ENCODE assay signal across 8 cellular contexts in the genomic region with DNA sequence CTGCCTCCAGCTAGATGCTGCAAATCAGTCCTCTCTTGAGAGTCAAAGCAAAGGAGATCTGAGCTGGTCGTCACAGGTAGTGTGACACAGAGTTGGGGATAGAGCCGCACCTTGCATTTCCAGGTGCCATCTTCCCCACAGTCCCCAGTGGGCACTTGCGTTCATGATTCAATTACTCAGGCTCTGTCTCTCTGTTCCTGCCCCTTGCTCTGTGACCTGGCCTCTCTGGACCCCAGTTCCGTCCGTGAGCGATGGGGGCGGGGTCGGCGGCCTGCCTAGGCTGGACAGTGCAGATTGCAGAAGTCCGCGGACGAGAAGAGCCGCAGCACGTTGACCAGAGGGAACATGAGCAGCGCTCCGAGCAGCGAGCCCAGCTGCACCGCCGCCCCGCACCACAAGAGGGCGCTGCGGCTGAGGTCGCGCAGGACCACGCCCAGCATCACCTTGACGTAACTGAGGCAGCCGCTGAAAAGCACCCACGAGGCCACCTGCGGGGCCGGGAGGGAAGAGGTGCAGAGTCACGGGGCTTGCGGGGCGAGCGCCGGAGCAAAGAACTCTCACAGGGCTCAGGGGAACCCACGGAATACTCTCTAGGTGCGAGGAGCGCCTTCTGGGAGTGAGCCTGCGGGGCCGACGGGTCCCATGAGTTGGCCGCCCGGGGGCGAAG. TPM values are rescaled to one million over a fixed set of nuclear protein-coding genes. Genes with fewer than 3 reads are reported as not detected.
DNase-seq lines count a peak whose midpoint lies in the region; ATAC-seq and TF ChIP-seq lines count a peak whose summit lies in the region.

No MANE protein-coding gene starts in this region.

- peak; percentile 71 for DNase-seq in activated effector memory CD4-positive, alpha-beta T cell treated with anti-CD3 and anti-CD28 coated beads, Interleukin-2, amount 50 U/mL, for 16 hours
- DNase-seq in activated effector memory CD4-positive, alpha-beta T cell treated with Interleukin-2 at 50 U/mL for 16 hours = no peak
- DNase-seq in activated CD4-positive, alpha-beta memory T cell treated with anti-CD3 and anti-CD28 coated beads, Interleukin-2, amount 10 ng/mL, durations not matched to agents 7 days and 5 days = peak; percentile 36
- DNase-seq in glutamatergic neuron (peak; percentile 74), NOMO-1 (lab: John Stamatoyannopoulos, UW; ENCODE audit: unreplicated experiment in 2 of 2) (no peak), omental fat pad (ENCODE audit: low spot score) (no peak)
- peak; percentile 8 to 32 (median 29) for DNase-seq in stimulated activated CD4-positive, alpha-beta T cell treated with anti-CD3 and anti-CD28 coated beads, Interleukin-12 subunit alpha, Interleukin-12 subunit beta, amount 100 ng/mL, for 48 hours (ENCODE audit: low read depth in 2 of 3, low spot score in 1 of 3)

- CTCF ChIA-PET in activated CD4-positive, alpha-beta memory T cell treated with anti-CD3 and anti-CD28 coated beads, Interleukin-2, amount 10 ng/mL, durations not matched to agents 7 days and 5 days (lab: Charles Lee) = interaction anchor here (0.9 to 1.4 kb wide), 5 partner anchors 8 to 22 kb away, joined by 3 to 7 read pairs (median 4); no protein-coding TSS in a partner anchor

- no peak overlapping the region for H3K4me3 Mint-ChIP-seq in activated CD4-positive, alpha-beta memory T cell treated with anti-CD3 and anti-CD28 coated beads, Interleukin-2, amount 10 ng/mL, durations not matched to agents 7 days and 5 days
- H3K4me3 Mint-ChIP-seq in glutamatergic neuron (ENCODE audit: unreplicated experiment) = no peak overlapping the region

- ATAC-seq in HG03442 (IDR thresholded peaks at IDR 0.05; ENCODE audit: unreplicated experiment) (no peak), omental fat pad (ENCODE audit: low FRiP score) (no peak)

- POLR2A ChIA-PET in activated CD4-positive, alpha-beta memory T cell treated with anti-CD3 and anti-CD28 coated beads, Interleukin-2, amount 10 ng/mL, durations not matched to agents 7 days and 5 days (lab: Charles Lee) = no interaction called here

- TF ChIP-seq CTCF in glutamatergic neuron (IDR thresholded peaks at IDR 0.05; ENCODE audit: partially characterized antibody, unreplicated experiment) (peak; percentile 99), omental fat pad (IDR thresholded peaks at IDR 0.05) (no peak)

- no peak overlapping the region for H3K27ac Mint-ChIP-seq in activated CD4-positive, alpha-beta memory T cell treated with anti-CD3 and anti-CD28 coated beads, Interleukin-2, amount 10 ng/mL, durations not matched to agents 7 days and 5 days
- no peak overlapping the region for H3K27ac Mint-ChIP-seq in glutamatergic neuron (ENCODE audit: unreplicated experiment)

- peaks cover 7% of the 10 kb centered on the region for H3K27me3 Mint-ChIP-seq in activated CD4-positive, alpha-beta memory T cell treated with anti-CD3 and anti-CD28 coated beads, Interleukin-2, amount 10 ng/mL, durations not matched to agents 7 days and 5 days
- peaks cover 2% of the 10 kb centered on the region for H3K27me3 Mint-ChIP-seq in glutamatergic neuron (ENCODE audit: unreplicated experiment)

- H3K36me3 Mint-ChIP-seq in activated CD4-positive, alpha-beta memory T cell treated with anti-CD3 and anti-CD28 coated beads, Interleukin-2, amount 10 ng/mL, durations not matched to agents 7 days and 5 days (ENCODE audit: low read depth) = no peaks in the 10 kb centered on the region
- H3K36me3 Mint-ChIP-seq in glutamatergic neuron (ENCODE audit: unreplicated experiment) = peaks cover 4% of the 10 kb centered on the region

- H3K4me1 Mint-ChIP-seq in activated CD4-positive, alpha-beta memory T cell treated with anti-CD3 and anti-CD28 coated beads, Interleukin-2, amount 10 ng/mL, durations not matched to agents 7 days and 5 days = peaks cover 3% of the 10 kb centered on the region
- H3K4me1 Mint-ChIP-seq in glutamatergic neuron (ENCODE audit: low read depth, unreplicated experiment) = no peaks in the 10 kb centered on the region

- H3K9me3 Mint-ChIP-seq in activated CD4-positive, alpha-beta memory T cell treated with anti-CD3 and anti-CD28 coated beads, Interleukin-2, amount 10 ng/mL, durations not matched to agents 7 days and 5 days = no peaks in the 10 kb centered on the region
- H3K9me3 Mint-ChIP-seq in glutamatergic neuron (ENCODE audit: unreplicated experiment) = peaks cover 3% of the 10 kb centered on the region

RNA-seq across cellular contexts. Expression of a gene that starts 7.4 kb away (rescaled TPM):
- not detected for total RNA-seq in activated CD4-positive, alpha-beta memory T cell treated with anti-CD3 and anti-CD28 coated beads, Interleukin-2, amount 10 ng/mL, durations not matched to agents 7 days and 5 days
- total RNA-seq in glutamatergic neuron (ENCODE audit: unreplicated experiment) (not detected), omental fat pad (1 to 10 TPM in 3 of 4 donors, under 1 TPM in 1; 0.84 to 3.3 (median 1.8) TPM)

Comparison
In these comparisons a context has a peak if more than half of its experiments do, and no peak if none do; other contexts are left out.
1. DNase-seq: peak in activated effector memory CD4-positive, alpha-beta T cell treated with anti-CD3 and anti-CD28 coated beads, Interleukin-2, amount 50 U/mL, for 16 hours (single experiment), activated CD4-positive, alpha-beta memory T cell treated with anti-CD3 and anti-CD28 coated beads, Interleukin-2, amount 10 ng/mL, durations not matched to agents 7 days and 5 days (single experiment), glutamatergic neuron (single experiment) and stimulated activated CD4-positive, alpha-beta T cell treated with anti-CD3 and anti-CD28 coated beads, Interleukin-12 subunit alpha, Interleukin-12 subunit beta, amount 100 ng/mL, for 48 hours (3 of 3); none in activated effector memory CD4-positive, alpha-beta T cell treated with Interleukin-2 at 50 U/mL for 16 hours (single experiment), NOMO-1 (0 of 2) and omental fat pad (single experiment).